In the genomic region with DNA sequence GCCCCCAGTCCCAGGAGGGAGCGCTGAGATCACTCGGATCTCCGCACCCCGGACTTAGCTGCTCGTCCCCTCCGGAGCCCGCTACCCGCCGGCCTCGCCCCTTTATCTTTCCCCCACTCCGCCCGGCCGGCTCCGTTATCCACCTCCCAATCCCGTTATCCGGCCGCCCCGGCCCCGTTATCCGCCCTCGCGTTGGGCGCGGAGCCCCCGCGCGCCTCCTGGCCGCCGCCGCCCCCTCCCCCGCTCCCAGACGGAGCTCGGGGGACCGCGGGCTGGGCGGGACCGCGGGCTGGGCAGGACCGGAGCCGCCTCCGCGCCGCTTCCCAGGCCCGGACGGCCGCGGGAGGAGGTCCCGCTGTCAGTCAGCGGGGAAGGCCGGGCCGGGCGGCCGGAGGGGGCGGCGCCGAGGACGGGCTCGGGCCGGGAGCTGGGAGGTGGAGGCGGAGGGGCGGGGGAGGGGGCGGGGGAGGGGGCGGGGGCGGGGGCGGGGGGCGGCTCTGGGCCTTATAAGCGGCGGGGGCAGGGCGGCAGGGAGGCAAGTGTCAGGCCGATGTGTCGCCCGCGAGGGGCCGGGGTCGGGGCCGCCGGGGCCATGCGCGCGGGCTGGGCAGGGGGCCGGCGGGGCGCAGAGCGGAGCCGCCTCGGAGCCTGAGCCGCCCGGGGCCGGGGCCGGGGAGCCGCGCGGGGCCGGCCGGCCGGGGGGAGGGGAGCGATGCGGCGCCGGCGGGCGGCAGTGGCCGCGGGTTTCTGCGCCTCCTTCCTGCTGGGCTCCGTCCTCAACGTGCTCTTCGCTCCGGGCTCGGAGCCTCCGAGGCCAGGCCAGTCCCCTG, we compare ENCODE assay signal across 8 cellular contexts. TPM values are rescaled to one million over a fixed set of nuclear protein-coding genes. Genes with fewer than 3 reads are reported as not detected.
DNase-seq lines count a peak whose midpoint lies in the region; ATAC-seq, FAIRE-seq and TF ChIP-seq lines count a peak whose summit lies in the region.

A gene with protein sequence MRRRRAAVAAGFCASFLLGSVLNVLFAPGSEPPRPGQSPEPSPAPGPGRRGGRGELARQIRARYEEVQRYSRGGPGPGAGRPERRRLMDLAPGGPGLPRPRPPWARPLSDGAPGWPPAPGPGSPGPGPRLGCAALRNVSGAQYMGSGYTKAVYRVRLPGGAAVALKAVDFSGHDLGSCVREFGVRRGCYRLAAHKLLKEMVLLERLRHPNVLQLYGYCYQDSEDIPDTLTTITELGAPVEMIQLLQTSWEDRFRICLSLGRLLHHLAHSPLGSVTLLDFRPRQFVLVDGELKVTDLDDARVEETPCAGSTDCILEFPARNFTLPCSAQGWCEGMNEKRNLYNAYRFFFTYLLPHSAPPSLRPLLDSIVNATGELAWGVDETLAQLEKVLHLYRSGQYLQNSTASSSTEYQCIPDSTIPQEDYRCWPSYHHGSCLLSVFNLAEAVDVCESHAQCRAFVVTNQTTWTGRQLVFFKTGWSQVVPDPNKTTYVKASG (plus strand): TSS at position 534 of the 830 bp plus-strand sequence. CDS start 179 bp downstream, at position 713.

- FAIRE-seq in endothelial cell of umbilical vein (lab: Jason Lieb, UNC) = no peak

- H3K27ac ChIP-seq in CD8-positive, alpha-beta T cell (ENCODE audit: low read depth, low read length) = no peak within 1 kb of the TSS
- H3K27ac ChIP-seq in endothelial cell of umbilical vein (ENCODE audit: insufficient read depth, low read depth, low read length) = no peak within 1 kb of the TSS

- intact Hi-C loops in CD8-positive, alpha-beta T cell (cut with DNase I, micrococcal nuclease) = no loop called here
- intact Hi-C loops in endothelial cell of umbilical vein (cut with micrococcal nuclease) = loop anchor here (1.0 to 2.0 kb wide), 4 partner anchors 23 to 313 kb away; a partner anchor contains a TSS

- H3K27ac Mint-ChIP-seq in CD8-positive, alpha-beta T cell = no peak within 1 kb of the TSS

- H3K36me3 ChIP-seq in CD8-positive, alpha-beta T cell (ENCODE audit: insufficient read depth, low read length) = no peaks in the 10 kb centered on the region
- no peaks in the 10 kb centered on the region for H3K36me3 ChIP-seq in endothelial cell of umbilical vein (ENCODE audit: control insufficient read depth in 2 of 2, extremely low read depth in 1 of 2, insufficient read depth in 2 of 2, low read length in 2 of 2)

- H4K20me1 ChIP-seq in endothelial cell of umbilical vein (replicated peaks; ENCODE audit: control insufficient read depth, extremely low read depth, insufficient read depth, low read length) = no peaks in the 10 kb centered on the region

- TF ChIP-seq POLR2A in endothelial cell of umbilical vein (IDR thresholded peaks at IDR 0.05; ENCODE audit: low read depth, low read length) = no peak

- ATAC-seq in CD8-positive, alpha-beta T cell = peak; percentile 53
- peak; percentile 58 for ATAC-seq in GM19351 (IDR thresholded peaks at IDR 0.05; ENCODE audit: unreplicated experiment)

- peaks cover 52% of the 10 kb centered on the region for H3K27me3 Mint-ChIP-seq in CD8-positive, alpha-beta T cell (ENCODE audit: low read depth)

- H3K4me3 ChIP-seq in CD8-positive, alpha-beta T cell (ENCODE audit: low read depth, low read length) = peak within 1 kb of the TSS; percentile 41
- peak within 1 kb of the TSS; percentile 99 for H3K4me3 ChIP-seq in WI38 (ENCODE audit: low read depth, low read length)
- H3K4me3 ChIP-seq in endothelial cell of umbilical vein (replicated peaks in 1 of 3; ENCODE audit: insufficient read depth in 1 of 3, low read depth in 1 of 3, low read length in 3 of 3) = peak within 1 kb of the TSS; percentile 42 to 58 (median 51)

- peaks cover 23% of the 10 kb centered on the region for H3K27me3 ChIP-seq in CD8-positive, alpha-beta T cell (ENCODE audit: insufficient read depth, low read length)
- peaks cover 14 to 21% of the 10 kb centered on the region in 2 experiments for H3K27me3 ChIP-seq in endothelial cell of umbilical vein (ENCODE audit: control insufficient read depth in 2 of 2, insufficient read depth in 2 of 2, low read length in 2 of 2)

- H3K9me3 Mint-ChIP-seq in CD8-positive, alpha-beta T cell = no peaks in the 10 kb centered on the region

- CTCF ChIA-PET in CD8-positive, alpha-beta T cell (lab: Charles Lee) = no interaction called here
- CTCF ChIA-PET in endothelial cell of umbilical vein (lab: Charles Lee) = interaction anchor here (0.7 to 3.2 kb wide), 8 partner anchors 14 to 194 kb away, joined by 3 to 11 read pairs (median 4); no protein-coding TSS in a partner anchor

- H3K4me2 ChIP-seq in endothelial cell of umbilical vein (ENCODE audit: insufficient read depth, low read length) = peak within 1 kb of the TSS; percentile 71

- peak within 1 kb of the TSS; percentile 81 for H2AFZ ChIP-seq in endothelial cell of umbilical vein (ENCODE audit: low read depth, low read length)

- H3K4me1 ChIP-seq in CD8-positive, alpha-beta T cell (ENCODE audit: insufficient read depth, low read length) = peaks cover 6% of the 10 kb centered on the region
- peaks cover 9% of the 10 kb centered on the region for H3K4me1 ChIP-seq in endothelial cell of umbilical vein (ENCODE audit: control insufficient read depth, extremely low read depth, insufficient read depth, low read length)

- no peaks in the 10 kb centered on the region for H3K9me1 ChIP-seq in endothelial cell of umbilical vein (replicated peaks; ENCODE audit: control insufficient read depth, extremely low read depth, insufficient read depth, low read length)

- POLR2A ChIA-PET in CD8-positive, alpha-beta T cell (lab: Charles Lee) = no interaction called here
- POLR2A ChIA-PET in endothelial cell of umbilical vein (lab: Charles Lee) = interaction anchor here (0.6 to 2.0 kb wide), 3 partner anchors 23 to 81 kb away, joined by 4 to 5 read pairs (median 5); no protein-coding TSS in a partner anchor

- H3K9ac ChIP-seq in endothelial cell of umbilical vein (replicated peaks; ENCODE audit: extremely low read depth, insufficient read depth, low read length) = peak within 1 kb of the TSS; percentile 42

- peak within 1 kb of the TSS; percentile 79 for H3K4me3 Mint-ChIP-seq in CD8-positive, alpha-beta T cell

- no peaks in the 10 kb centered on the region for H3K9me3 ChIP-seq in CD8-positive, alpha-beta T cell (ENCODE audit: low read length)
- no peaks in the 10 kb centered on the region for H3K9me3 ChIP-seq in endothelial cell of umbilical vein (replicated peaks; ENCODE audit: control insufficient read depth, insufficient read depth, low read length)

- H3K36me3 Mint-ChIP-seq in CD8-positive, alpha-beta T cell = no peaks in the 10 kb centered on the region

- peak in 1 of 7 experiments; percentile 28 for DNase-seq in CD8-positive, alpha-beta T cell
- peak; percentile 70 for DNase-seq in HuH-7 (ENCODE audit: low spot score)
- peak; percentile 62 for DNase-seq in endothelial cell of umbilical vein (ENCODE audit: low read depth, low spot score)
- peak; percentile 84 for DNase-seq in medulla oblongata (ENCODE audit: extremely low spot score)
- peak; percentile 67 for DNase-seq in stromal cell of bone marrow (ENCODE audit: low read depth)
- DNase-seq in NK-92 treated with Interleukin-12 subunit alpha and Interleukin-12 subunit beta, amount 100 ng/mL, for 24 hours (lab: John Stamatoyannopoulos, UW) = no peak

- no peak for TF ChIP-seq CTCF in CD8-positive, alpha-beta T cell (IDR thresholded peaks at IDR 0.05)
- TF ChIP-seq CTCF in WI38 (IDR thresholded peaks at IDR 0.05; ENCODE audit: low read depth, low read length) (no peak), endothelial cell of umbilical vein (IDR thresholded peaks at IDR 0.05; ENCODE audit: extremely low read depth in 1 of 2, insufficient read depth in 1 of 2, low read depth in 1 of 2, low read length in 2 of 2) (no peak)

- no TSS peak for BruUV-seq in endothelial cell of umbilical vein (replicated peaks; lab: Mats Ljungman, UMichigan)

- H3K4me1 Mint-ChIP-seq in CD8-positive, alpha-beta T cell (ENCODE audit: low read depth) = peaks cover 9% of the 10 kb centered on the region

- dilution Hi-C loops in endothelial cell of umbilical vein (cut with MboI; ENCODE audit: extremely low pct_ligation_motif_present, low sequenced_read_pairs) = no loop called here

- no peaks in the 10 kb centered on the region for H3K79me2 ChIP-seq in endothelial cell of umbilical vein (ENCODE audit: control insufficient read depth, insufficient read depth, low read length)

TF ChIP-seq in endothelial cell of umbilical vein, 7 proteins besides CTCF, POLR2A, EP300 and RAD21:
- no peak for TF ChIP-seq GATA2 (IDR thresholded peaks at IDR 0.05; ENCODE audit: insufficient read depth, insufficient read length, low read depth, low read length)
- TF ChIP-seq, protein P1, sequence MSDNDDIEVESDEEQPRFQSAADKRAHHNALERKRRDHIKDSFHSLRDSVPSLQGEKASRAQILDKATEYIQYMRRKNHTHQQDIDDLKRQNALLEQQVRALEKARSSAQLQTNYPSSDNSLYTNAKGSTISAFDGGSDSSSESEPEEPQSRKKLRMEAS (IDR thresholded peaks at IDR 0.05; ENCODE audit: insufficient read depth, insufficient read length) = no peak
- no peak for TF ChIP-seq MYC (IDR thresholded peaks at IDR 0.05; ENCODE audit: low read depth, low read length)
- TF ChIP-seq EZH2 (IDR thresholded peaks at IDR 0.05; ENCODE audit: borderline replicate concordance, low read depth, low read length, severe bottlenecking) = no peak
- TF ChIP-seq FOS (IDR thresholded peaks at IDR 0.05; ENCODE audit: borderline replicate concordance, insufficient read depth, low read length) = no peak
- no peak for TF ChIP-seq JUN (IDR thresholded peaks at IDR 0.05; ENCODE audit: borderline replicate concordance, insufficient read depth, insufficient read length, low read depth)
- TF ChIP-seq POLR2AphosphoS5 (IDR thresholded peaks at IDR 0.05; ENCODE audit: insufficient read depth, low read depth, low read length) = no peak

RNA-seq across cellular contexts. Expression of the gene that starts here (rescaled TPM):
- total RNA-seq in CD8-positive, alpha-beta T cell = not detected
- total RNA-seq in endothelial cell of umbilical vein = 5.9 and 6.9 TPM in 2 replicates
- 3.0 and 4.1 TPM in 2 replicates for polyA plus RNA-seq in endothelial cell of umbilical vein
- polyA plus RNA-seq in endothelial cell of umbilical vein (2011; cell fraction: cytosol; rRNA removed) = 3.6 and 3.9 TPM in 2 replicates
- polyA plus RNA-seq in endothelial cell of umbilical vein (2011; cell fraction: nucleus; rRNA removed) = 11.0 and 16.8 TPM in 2 replicates
- 2.4 and 4.7 TPM in 2 replicates for polyA plus RNA-seq in endothelial cell of umbilical vein (2012)
- 4.5 and 4.8 TPM in 2 replicates for polyA minus RNA-seq in endothelial cell of umbilical vein
- polyA minus RNA-seq in endothelial cell of umbilical vein (2011; cell fraction: cytosol; rRNA and poly(A)+ RNA removed) = 31.0 TPM
- 2.0 and 3.1 TPM in 2 replicates for polyA minus RNA-seq in endothelial cell of umbilical vein (2011; cell fraction: nucleus; rRNA and poly(A)+ RNA removed)

Comparison
In these comparisons a context has a peak if more than half of its experiments do, and no peak if none do; other contexts are left out.
1. Peak in ATAC-seq and H3K4me3 ChIP-seq in CD8-positive, alpha-beta T cell; RNA of the gene not detected or under 1 TPM.
2. H3K4me3 ChIP-seq: peak in every context shown above with its lines; median percentile 99 in WI38; 51 in endothelial cell of umbilical vein; 41 in CD8-positive, alpha-beta T cell.